ENCODE assay signal across 8 cellular contexts in the genomic region with DNA sequence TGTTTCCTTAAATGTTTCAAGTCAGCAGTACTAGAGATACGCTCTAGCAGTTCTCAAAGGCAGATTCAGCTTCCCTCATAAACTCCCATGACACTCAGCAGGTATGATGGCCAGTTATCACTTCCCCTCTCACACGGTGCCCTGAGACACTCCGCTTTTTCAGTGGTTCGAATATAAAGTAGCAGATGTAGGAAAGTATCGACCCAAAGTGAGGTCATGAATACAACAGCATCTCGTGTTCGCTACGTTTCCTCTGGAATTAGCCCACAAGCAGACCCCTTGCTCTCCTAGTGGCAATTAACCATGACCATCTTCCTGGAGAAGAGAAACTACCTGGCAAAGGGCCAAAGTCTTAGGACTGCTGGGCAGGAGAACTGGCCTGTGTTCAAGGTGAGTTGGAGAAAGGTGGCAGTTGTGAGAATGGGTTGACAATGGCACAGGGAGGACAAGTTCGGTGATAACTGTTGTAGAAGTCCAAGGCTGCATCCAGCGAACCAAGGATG. TPM values are rescaled to one million over a fixed set of nuclear protein-coding genes. Genes with fewer than 3 reads are reported as not detected.
DNase-seq lines count a peak whose midpoint lies in the region; ATAC-seq and TF ChIP-seq lines count a peak whose summit lies in the region.
"Had no signal": no experiment of that assay in that cellular context is flagged by ENCODE, and none has a peak within 500 bp of the region (broad histone marks: within the 10 kb centered on the region; RNA-seq: fewer than 3 reads in every experiment).

No MANE protein-coding gene starts in this region.

- WGBS in smooth muscle cell (ENCODE audit: low lambda C conversion rate) = 89% methylated on average over 10 of the region's 10 CpGs

- peak overlapping the region; percentile 77 for H3K27ac ChIP-seq in smooth muscle cell (ENCODE audit: low read depth)

- no peak overlapping the region for H2AFZ ChIP-seq in smooth muscle cell (ENCODE audit: low read depth)

- H3K4me3 ChIP-seq in smooth muscle cell = no peak overlapping the region

- POLR2A ChIA-PET in activated CD4-positive, alpha-beta T cell treated with anti-CD3 and anti-CD28 coated beads for 36 hours (lab: Charles Lee) = no interaction called here
- POLR2A ChIA-PET in activated CD4-positive, alpha-beta T cell treated with anti-CD3 and anti-CD28 coated beads, Interleukin-2, amount 10 ng/mL, durations not matched to agents 7 days and 5 days (lab: Charles Lee) = no interaction called here

- no peaks in the 10 kb centered on the region for H3K9me3 Mint-ChIP-seq in activated CD4-positive, alpha-beta T cell treated with anti-CD3 and anti-CD28 coated beads for 36 hours (ENCODE audit: low read depth)
- H3K9me3 Mint-ChIP-seq in activated CD4-positive, alpha-beta T cell treated with anti-CD3 and anti-CD28 coated beads, Interleukin-2, amount 10 ng/mL, durations not matched to agents 7 days and 5 days = no peaks in the 10 kb centered on the region

- H3K4me1 ChIP-seq in smooth muscle cell (ENCODE audit: low read depth) = no peaks in the 10 kb centered on the region

- H3K4me2 ChIP-seq in smooth muscle cell = no peak overlapping the region

- CTCF ChIA-PET in activated CD4-positive, alpha-beta T cell treated with anti-CD3 and anti-CD28 coated beads for 36 hours (lab: Charles Lee) = interaction anchor here (0.8 kb wide), 1 partner anchor 25 kb away, joined by 3 read pairs; no protein-coding TSS in a partner anchor
- CTCF ChIA-PET in activated CD4-positive, alpha-beta T cell treated with anti-CD3 and anti-CD28 coated beads, Interleukin-2, amount 10 ng/mL, durations not matched to agents 7 days and 5 days (lab: Charles Lee) = interaction anchor here (0.6 kb wide), 1 partner anchor 26 kb away, joined by 5 read pairs; no protein-coding TSS in a partner anchor

- H3K79me2 ChIP-seq in smooth muscle cell (ENCODE audit: low read depth) = no peaks in the 10 kb centered on the region

- no peaks in the 10 kb centered on the region for H3K36me3 ChIP-seq in smooth muscle cell (ENCODE audit: low read depth)

- H3K27me3 ChIP-seq in smooth muscle cell (ENCODE audit: low read depth) = no peaks in the 10 kb centered on the region

- no peaks in the 10 kb centered on the region for H3K27me3 Mint-ChIP-seq in activated CD4-positive, alpha-beta T cell treated with anti-CD3 and anti-CD28 coated beads for 36 hours
- no peaks in the 10 kb centered on the region for H3K27me3 Mint-ChIP-seq in activated CD4-positive, alpha-beta T cell treated with anti-CD3 and anti-CD28 coated beads, Interleukin-2, amount 10 ng/mL, durations not matched to agents 7 days and 5 days

- no peak overlapping the region for H3K9ac ChIP-seq in smooth muscle cell (ENCODE audit: low read depth)

- TF ChIP-seq CTCF in smooth muscle cell (IDR thresholded peaks at IDR 0.05; ENCODE audit: borderline replicate concordance, insufficient read depth, poor library complexity, severe bottlenecking) = no peak

- intact Hi-C loops in activated CD4-positive, alpha-beta T cell treated with anti-CD3 and anti-CD28 coated beads for 36 hours (cut with DNase I, micrococcal nuclease) = no loop called here

- H4K20me1 ChIP-seq in smooth muscle cell (ENCODE audit: low read depth) = peaks cover 42% of the 10 kb centered on the region

- peaks cover 3% of the 10 kb centered on the region for H3K4me1 Mint-ChIP-seq in activated CD4-positive, alpha-beta T cell treated with anti-CD3 and anti-CD28 coated beads for 36 hours
- peaks cover 5% of the 10 kb centered on the region for H3K4me1 Mint-ChIP-seq in activated CD4-positive, alpha-beta T cell treated with anti-CD3 and anti-CD28 coated beads, Interleukin-2, amount 10 ng/mL, durations not matched to agents 7 days and 5 days

- peaks cover 30% of the 10 kb centered on the region for H3F3A ChIP-seq in smooth muscle cell (ENCODE audit: low read depth)

- H3K9me3 ChIP-seq in smooth muscle cell (replicated peaks; ENCODE audit: low read depth) = no peaks in the 10 kb centered on the region

- peak overlapping the region; percentile 38 for H3K27ac Mint-ChIP-seq in activated CD4-positive, alpha-beta T cell treated with anti-CD3 and anti-CD28 coated beads for 36 hours
- H3K27ac Mint-ChIP-seq in activated CD4-positive, alpha-beta T cell treated with anti-CD3 and anti-CD28 coated beads, Interleukin-2, amount 10 ng/mL, durations not matched to agents 7 days and 5 days = no peak overlapping the region

- DNase-seq in activated CD4-positive, alpha-beta T cell treated with anti-CD3 and anti-CD28 coated beads for 36 hours = no peak
- no peak for DNase-seq in activated CD4-positive, alpha-beta T cell treated with anti-CD3 and anti-CD28 coated beads, Interleukin-2, amount 10 ng/mL, durations not matched to agents 7 days and 5 days
- DNase-seq in NCI-H2029 treated with DMSO at 0.1 percent for 48 hours (lab: John Stamatoyannopoulos, UW) (peak; percentile 31), smooth muscle cell (lab: John Stamatoyannopoulos, UW; ENCODE audit: unreplicated experiment) (no peak), NCI-H82 treated with DMSO at 0.1 percent for 48 hours (lab: John Stamatoyannopoulos, UW; ENCODE audit: unreplicated experiment) (no peak)
- DNase-seq: glutamatergic neuron; NK-92 treated with Interleukin-12 subunit alpha and Interleukin-12 subunit beta, amount 100 ng/mL, for 24 hours had no signal

- no peak for ATAC-seq in activated CD4-positive, alpha-beta T cell treated with anti-CD3 and anti-CD28 coated beads for 36 hours
- no peak for ATAC-seq in GM18519 (IDR thresholded peaks at IDR 0.05; ENCODE audit: low FRiP score, unreplicated experiment)

- peaks cover 46% of the 10 kb centered on the region for H3K36me3 Mint-ChIP-seq in activated CD4-positive, alpha-beta T cell treated with anti-CD3 and anti-CD28 coated beads for 36 hours (ENCODE audit: low read depth)
- peaks cover 28% of the 10 kb centered on the region for H3K36me3 Mint-ChIP-seq in activated CD4-positive, alpha-beta T cell treated with anti-CD3 and anti-CD28 coated beads, Interleukin-2, amount 10 ng/mL, durations not matched to agents 7 days and 5 days (ENCODE audit: low read depth)

- no peak overlapping the region for H3K4me3 Mint-ChIP-seq in activated CD4-positive, alpha-beta T cell treated with anti-CD3 and anti-CD28 coated beads for 36 hours
- no peak overlapping the region for H3K4me3 Mint-ChIP-seq in activated CD4-positive, alpha-beta T cell treated with anti-CD3 and anti-CD28 coated beads, Interleukin-2, amount 10 ng/mL, durations not matched to agents 7 days and 5 days

RNA-seq across cellular contexts. Expression of gene AGBL5, which starts 9.3 kb away (rescaled TPM):
- 10 to 100 TPM; 12.5 to 14.5 TPM for total RNA-seq in activated CD4-positive, alpha-beta T cell treated with anti-CD3 and anti-CD28 coated beads for 36 hours
- 10 to 100 TPM; 17.9 to 19.1 TPM for total RNA-seq in activated CD4-positive, alpha-beta T cell treated with anti-CD3 and anti-CD28 coated beads, Interleukin-2, amount 10 ng/mL, durations not matched to agents 7 days and 5 days
- 10.9 and 13.7 TPM in 2 replicates for total RNA-seq in smooth muscle cell
- polyA plus RNA-seq in smooth muscle cell = 17.1 and 20.0 TPM in 2 replicates

RNA-seq across cellular contexts. Expression of gene TMEM214, which starts 9.4 kb away (rescaled TPM):
- 10 to 100 TPM; 54.1 to 69.1 TPM for total RNA-seq in activated CD4-positive, alpha-beta T cell treated with anti-CD3 and anti-CD28 coated beads for 36 hours
- 10 to 100 TPM; 73.2 to 77.1 TPM for total RNA-seq in activated CD4-positive, alpha-beta T cell treated with anti-CD3 and anti-CD28 coated beads, Interleukin-2, amount 10 ng/mL, durations not matched to agents 7 days and 5 days
- 67.7 and 79.6 TPM in 2 replicates for total RNA-seq in smooth muscle cell
- polyA plus RNA-seq in smooth muscle cell = 94.9 and 99.7 TPM in 2 replicates

RNA-seq across cellular contexts. Expression of gene OST4, which starts 29.2 kb away (rescaled TPM):
- 100 to 1,000 TPM; 305 to 406 TPM for total RNA-seq in activated CD4-positive, alpha-beta T cell treated with anti-CD3 and anti-CD28 coated beads for 36 hours
- 100 to 1,000 TPM; 309 to 386 TPM for total RNA-seq in activated CD4-positive, alpha-beta T cell treated with anti-CD3 and anti-CD28 coated beads, Interleukin-2, amount 10 ng/mL, durations not matched to agents 7 days and 5 days
- total RNA-seq in smooth muscle cell = 529 and 848 TPM in 2 replicates
- 1,164 and 1,292 TPM in 2 replicates for polyA plus RNA-seq in smooth muscle cell

RNA-seq across cellular contexts. Expression of gene EMILIN1, which starts 36.2 kb away (rescaled TPM):
- total RNA-seq in activated CD4-positive, alpha-beta T cell treated with anti-CD3 and anti-CD28 coated beads for 36 hours = under 1 TPM; 0.40 to 0.46 TPM
- total RNA-seq in activated CD4-positive, alpha-beta T cell treated with anti-CD3 and anti-CD28 coated beads, Interleukin-2, amount 10 ng/mL, durations not matched to agents 7 days and 5 days = under 1 TPM; 0.56 to 0.64 TPM
- total RNA-seq in smooth muscle cell = 111 and 131 TPM in 2 replicates
- polyA plus RNA-seq in smooth muscle cell = 330 and 518 TPM in 2 replicates

RNA-seq across cellular contexts. Expression of gene KHK, which starts 44.4 kb away (rescaled TPM):
- 10 to 100 TPM; 10.6 to 12.7 TPM for total RNA-seq in activated CD4-positive, alpha-beta T cell treated with anti-CD3 and anti-CD28 coated beads for 36 hours
- 10 to 100 TPM in 1 of 2 experiments, 1 to 10 TPM in 1; 9.7 to 10.6 TPM for total RNA-seq in activated CD4-positive, alpha-beta T cell treated with anti-CD3 and anti-CD28 coated beads, Interleukin-2, amount 10 ng/mL, durations not matched to agents 7 days and 5 days
- total RNA-seq in smooth muscle cell = 0.27 and 0.94 TPM in 2 replicates
- 1.6 and 2.1 TPM in 2 replicates for polyA plus RNA-seq in smooth muscle cell
